Comparison of ENCODE assay signal across 17 cellular contexts in the genomic region with DNA sequence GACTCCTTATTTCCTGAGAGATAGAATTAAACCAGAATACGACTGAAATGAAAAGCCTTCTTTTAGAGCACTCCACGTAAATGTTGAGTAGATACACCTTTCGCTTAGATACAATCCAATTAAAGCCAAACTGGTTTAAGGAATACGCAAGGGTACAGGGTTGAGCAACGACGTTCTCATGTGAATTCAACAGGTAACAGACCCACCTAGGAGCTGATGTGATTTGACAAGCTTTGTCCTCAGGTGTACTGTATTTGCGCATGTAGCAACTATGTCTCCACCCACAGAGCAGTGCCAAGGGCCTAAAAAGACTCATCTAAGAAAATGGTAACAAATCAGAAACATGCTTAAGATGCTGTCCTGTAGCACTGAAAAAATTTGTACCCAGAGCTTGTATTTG.
DNase-seq lines count a peak whose midpoint lies in the region; FAIRE-seq and TF ChIP-seq lines count a peak whose summit lies in the region.
"Had no signal": no experiment of that assay in that cellular context is flagged by ENCODE, and none has a peak within 500 bp of the region (broad histone marks: within the 10 kb centered on the region; RNA-seq: fewer than 3 reads in every experiment).

No MANE protein-coding gene starts in this region.

- H3K27ac Mint-ChIP-seq in astrocyte (ENCODE audit: unreplicated experiment) (peak overlapping the region; percentile 84), osteocyte (ENCODE audit: unreplicated experiment) (no peak overlapping the region)
- H3K27ac Mint-ChIP-seq: B cell; CD4-positive, alpha-beta T cell; HFFc6 had no signal

- DNase-seq in astrocyte (ENCODE audit: low read depth) (no peak), mesendoderm (no peak), osteocyte (ENCODE audit: extremely low spot score, unreplicated experiment) (no peak)
- DNase-seq in activated T-cell treated with anti-CD3 and anti-CD28 coated beads, Interleukin-2, amount 50 U/mL, for 48 hours: no peak
- no peak for DNase-seq in activated effector memory CD4-positive, alpha-beta T cell treated with Interleukin-2 at 50 U/mL for 16 hours
- no peak for DNase-seq in activated CD4-positive, alpha-beta T cell treated with anti-CD3 and anti-CD28 coated beads, Interleukin-2, amount 50 U/mL, for 48 hours
- DNase-seq: C1 segment of cervical spinal cord; CD4-positive, alpha-beta T cell; DMS79; HCEC 1CT; HFFc6 had no signal

- H3K27me3 ChIP-seq in HUES48 (ENCODE audit: control insufficient read depth, insufficient read depth, low read length): no peaks in the 10 kb centered on the region
- no peaks in the 10 kb centered on the region for H3K27me3 ChIP-seq in astrocyte (ENCODE audit: insufficient read depth, low read length)
- no peaks in the 10 kb centered on the region for H3K27me3 ChIP-seq in mesendoderm (ENCODE audit: insufficient read depth, low read length, poor library complexity)

- H3K18ac ChIP-seq in mesendoderm (ENCODE audit: low read length): peak overlapping the region; percentile 39

- peak overlapping the region; percentile 28 for H3K56ac ChIP-seq in mesendoderm (ENCODE audit: low read length)

- H3K36me3 ChIP-seq in HUES48 (ENCODE audit: control insufficient read depth, insufficient read depth, low read length) (no peaks in the 10 kb centered on the region), astrocyte (ENCODE audit: insufficient read depth, low read length) (no peaks in the 10 kb centered on the region), mesendoderm (ENCODE audit: control insufficient read depth, insufficient read depth, low read length) (no peaks in the 10 kb centered on the region)

- H3K36me3 Mint-ChIP-seq in astrocyte (ENCODE audit: low read depth, unreplicated experiment): no peaks in the 10 kb centered on the region
- no peaks in the 10 kb centered on the region for H3K36me3 Mint-ChIP-seq in osteocyte (ENCODE audit: unreplicated experiment)

- H3K4ac ChIP-seq in mesendoderm (ENCODE audit: low read depth, low read length): no peak overlapping the region

- H3K79me2 ChIP-seq in astrocyte (ENCODE audit: insufficient read depth, low read length) (no peaks in the 10 kb centered on the region), mesendoderm (ENCODE audit: control insufficient read depth, insufficient read depth, low read length) (no peaks in the 10 kb centered on the region)

- WGBS in mesendoderm (ENCODE audit: extremely low coverage, insufficient coverage, low lambda C conversion rate): no CpG with 5 or more reads among the region's 7 CpGs

- H3K4me2 ChIP-seq in astrocyte (ENCODE audit: low read length) (no peak overlapping the region), mesendoderm (ENCODE audit: low read length) (no peak overlapping the region)

- H3K27ac ChIP-seq in HUES48 (ENCODE audit: low read depth, low read length) (peak overlapping the region; percentile 58), astrocyte (ENCODE audit: low read depth, low read length) (no peak overlapping the region), mesendoderm (ENCODE audit: low read depth, low read length) (no peak overlapping the region)

- H3K4me1 ChIP-seq in HUES48 (ENCODE audit: control insufficient read depth, insufficient read depth, low read length) (peaks cover 9% of the 10 kb centered on the region), astrocyte (ENCODE audit: insufficient read depth, low read length) (no peaks in the 10 kb centered on the region), mesendoderm (ENCODE audit: control insufficient read depth, low read depth, low read length) (peaks cover 5% of the 10 kb centered on the region)

- H4K8ac ChIP-seq in mesendoderm (ENCODE audit: low read depth, low read length): no peak overlapping the region

- H3K4me3 Mint-ChIP-seq in astrocyte (ENCODE audit: unreplicated experiment) (no peak overlapping the region), osteocyte (ENCODE audit: unreplicated experiment) (no peak overlapping the region)
- H3K4me3 Mint-ChIP-seq: B cell; CD4-positive, alpha-beta T cell; HFFc6 had no signal

- H2BK15ac ChIP-seq in mesendoderm (replicated peaks; ENCODE audit: low read depth): no peak overlapping the region

- TF ChIP-seq CTCF in astrocyte (IDR thresholded peaks at IDR 0.05; ENCODE audit: insufficient read depth, low read depth, low read length) (no peak), osteocyte (IDR thresholded peaks at IDR 0.05) (no peak)

- no peak overlapping the region for H2AFZ ChIP-seq in astrocyte (ENCODE audit: low read depth, low read length)

- no peaks in the 10 kb centered on the region for H4K20me1 ChIP-seq in astrocyte (ENCODE audit: insufficient read depth, low read length)

- no peaks in the 10 kb centered on the region for H3K9me3 ChIP-seq in HUES48 (ENCODE audit: control insufficient read depth, insufficient read depth, low read length)
- no peaks in the 10 kb centered on the region for H3K9me3 ChIP-seq in astrocyte (ENCODE audit: insufficient read depth, low read depth, low read length)

- FAIRE-seq in astrocyte (lab: Jason Lieb, UNC): no peak
- FAIRE-seq: A204.1, GM12878, GM18507, HepG2 had no signal

- H3K23ac ChIP-seq in mesendoderm (ENCODE audit: low read length): no peak overlapping the region

- H3K27me3 Mint-ChIP-seq in astrocyte (ENCODE audit: low read depth, unreplicated experiment) (peaks cover 8% of the 10 kb centered on the region), osteocyte (ENCODE audit: unreplicated experiment) (no peaks in the 10 kb centered on the region)
- H3K27me3 Mint-ChIP-seq: CD4-positive, alpha-beta T cell had no signal

- H3K4me1 Mint-ChIP-seq in astrocyte (ENCODE audit: low read depth, unreplicated experiment) (peaks cover 12% of the 10 kb centered on the region), osteocyte (ENCODE audit: unreplicated experiment) (no peaks in the 10 kb centered on the region)
- H3K4me1 Mint-ChIP-seq: B cell had no signal

- no peak overlapping the region for H2BK120ac ChIP-seq in mesendoderm (ENCODE audit: low read depth, low read length)

- no peaks in the 10 kb centered on the region for H3K79me1 ChIP-seq in mesendoderm (ENCODE audit: low read length)

- peaks cover 2% of the 10 kb centered on the region for H3K9me3 Mint-ChIP-seq in astrocyte (ENCODE audit: unreplicated experiment)
- H3K9me3 Mint-ChIP-seq in osteocyte (ENCODE audit: unreplicated experiment): peaks cover 5% of the 10 kb centered on the region
- H3K9me3 Mint-ChIP-seq: CD4-positive, alpha-beta T cell had no signal

- H3K4me3 ChIP-seq in HUES48 (ENCODE audit: low read depth, low read length) (no peak overlapping the region), astrocyte (ENCODE audit: insufficient read depth, low read depth, low read length) (no peak overlapping the region), mesendoderm (ENCODE audit: low read length) (no peak overlapping the region)
- H3K4me3 ChIP-seq: GM12878 had no signal

- no peak overlapping the region for H2AK5ac ChIP-seq in mesendoderm (ENCODE audit: low read length)

- no peak overlapping the region for H2BK5ac ChIP-seq in mesendoderm (ENCODE audit: low read length)

- H3K9ac ChIP-seq in HUES48 (ENCODE audit: low read depth, low read length) (no peak overlapping the region), astrocyte (ENCODE audit: low read length) (no peak overlapping the region), mesendoderm (ENCODE audit: low read length) (no peak overlapping the region)

- H4K5ac ChIP-seq in mesendoderm (ENCODE audit: low read length): no peak overlapping the region
